Comparison of ENCODE assay signal across 5 cellular contexts in the genomic region with DNA sequence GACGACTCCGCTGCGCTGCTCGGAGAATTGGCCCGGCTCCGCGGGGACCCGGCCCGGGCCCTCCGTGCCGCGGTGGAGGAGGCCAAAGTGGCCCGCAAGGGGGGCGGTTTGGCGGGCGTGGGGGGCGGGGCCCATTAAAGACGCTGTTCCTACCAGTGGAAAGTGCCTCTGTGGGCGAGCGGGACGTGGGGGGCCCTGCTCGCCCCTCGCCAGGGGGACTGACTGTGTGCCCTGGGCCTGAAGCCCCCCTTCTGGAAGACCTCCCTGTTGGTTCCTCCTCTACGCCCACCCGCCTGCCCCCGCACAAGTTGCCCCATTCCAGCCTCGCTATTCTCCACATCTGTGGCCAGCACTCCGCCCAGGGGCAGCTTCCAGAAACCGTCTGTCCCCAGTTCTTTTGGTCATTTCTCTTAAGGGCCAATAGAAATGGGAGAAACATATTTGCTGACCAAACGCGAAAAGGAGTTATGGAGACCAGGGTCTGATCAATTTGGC. TPM values are rescaled to one million over a fixed set of nuclear protein-coding genes. Genes with fewer than 3 reads are reported as not detected.
DNase-seq lines count a peak whose midpoint lies in the region; ATAC-seq and TF ChIP-seq lines count a peak whose summit lies in the region.

No MANE protein-coding gene starts in this region.

- intact Hi-C loops in Panc1 (cut with micrococcal nuclease; ENCODE audit: unreplicated experiment), result loop anchor here (10.0 kb wide), 1 partner anchor 83 kb away; a partner anchor contains a TSS
- intact Hi-C loops in esophagus muscularis mucosa (cut with DNase I), result loop anchor here (2.0 to 5.0 kb wide), 4 partner anchors 33 to 120 kb away; a partner anchor contains a TSS

- peaks cover 42% of the 10 kb centered on the region for H3K36me3 Mint-ChIP-seq in stimulated activated effector memory CD8-positive, alpha-beta T cell treated with anti-CD3 and anti-CD28 coated beads, Interleukin-12 subunit alpha, Interleukin-12 subunit beta, amount 100 ng/mL, for 72 hours

- no peak for TF ChIP-seq CTCF in Panc1 (IDR thresholded peaks at IDR 0.05)
- no peak for TF ChIP-seq CTCF in esophagus muscularis mucosa (IDR thresholded peaks at IDR 0.05)

- no peaks in the 10 kb centered on the region for H3K9me3 Mint-ChIP-seq in stimulated activated effector memory CD8-positive, alpha-beta T cell treated with anti-CD3 and anti-CD28 coated beads, Interleukin-12 subunit alpha, Interleukin-12 subunit beta, amount 100 ng/mL, for 72 hours

- no peaks in the 10 kb centered on the region for H3K27me3 ChIP-seq in Panc1 (ENCODE audit: control insufficient read depth, insufficient read depth, low read length)
- H3K27me3 ChIP-seq in esophagus muscularis mucosa, result peaks cover 0 to 90% (median 37%) of the 10 kb centered on the region in 4 donors

- H3K27ac ChIP-seq in Panc1 (ENCODE audit: low read length) (0 out of 2 replicates have a peak overlapping the region, but pooled peaks have one; percentile 39), esophagus muscularis mucosa (replicated peaks in 1 of 4) (peak overlapping the region in 2 of 4 donors; percentile 64 to 75)

- no TSS peak for BruUV-seq in Panc1 (replicated peaks; lab: Mats Ljungman, UMichigan)

- WGBS in esophagus muscularis mucosa, result 61% methylated on average over 9 of the region's 31 CpGs

- H3K27ac Mint-ChIP-seq in stimulated activated effector memory CD8-positive, alpha-beta T cell treated with anti-CD3 and anti-CD28 coated beads, Interleukin-12 subunit alpha, Interleukin-12 subunit beta, amount 100 ng/mL, for 72 hours, result no peak overlapping the region

- H3K4me1 ChIP-seq in Panc1 (ENCODE audit: control insufficient read depth, insufficient read depth, low read length) (peaks cover 12% of the 10 kb centered on the region), esophagus muscularis mucosa (peaks cover 57 to 71% (median 67%) of the 10 kb centered on the region in 4 donors)

- peaks cover 43% of the 10 kb centered on the region for H3K4me1 Mint-ChIP-seq in stimulated activated effector memory CD8-positive, alpha-beta T cell treated with anti-CD3 and anti-CD28 coated beads, Interleukin-12 subunit alpha, Interleukin-12 subunit beta, amount 100 ng/mL, for 72 hours

- peak overlapping the region; percentile 37 to 64 for H3K4me3 ChIP-seq in Panc1 (ENCODE audit: low read depth in 2 of 2, low read length in 2 of 2)
- H3K4me3 ChIP-seq in esophagus muscularis mucosa, result peak overlapping the region; percentile 41 to 62 (median 46)

- in situ Hi-C loops in Panc1 (cut with HindIII; ENCODE audit: low pct_unique_long_range_greater_than_20kb, low sequenced_read_pairs), result no loop called here

- peak overlapping the region; percentile 90 for H3K4me3 Mint-ChIP-seq in stimulated activated effector memory CD8-positive, alpha-beta T cell treated with anti-CD3 and anti-CD28 coated beads, Interleukin-12 subunit alpha, Interleukin-12 subunit beta, amount 100 ng/mL, for 72 hours

- H3K9me3 ChIP-seq in Panc1 (ENCODE audit: control insufficient read depth, insufficient read depth, low read depth, low read length) (no peaks in the 10 kb centered on the region), esophagus muscularis mucosa (no peaks in the 10 kb centered on the region)

- no peak for TF ChIP-seq POLR2A in esophagus muscularis mucosa (IDR thresholded peaks at IDR 0.05; ENCODE audit: low read depth)

- no peak for ATAC-seq in Panc1
- ATAC-seq in stimulated activated effector memory CD8-positive, alpha-beta T cell treated with anti-CD3 and anti-CD28 coated beads, Interleukin-12 subunit alpha, Interleukin-12 subunit beta, amount 100 ng/mL, for 72 hours, result no peak

- no peak for DNase-seq in Panc1 (ENCODE audit: low read depth, low spot score)
- DNase-seq in esophagus muscularis mucosa (ENCODE audit: extremely low spot score), result no peak
- no peak for DNase-seq in stimulated activated effector memory CD8-positive, alpha-beta T cell treated with anti-CD3 and anti-CD28 coated beads, Interleukin-12 subunit alpha, Interleukin-12 subunit beta, amount 100 ng/mL, for 72 hours (ENCODE audit: low spot score in 2 of 2)
- no peak for DNase-seq in NCI-H345 (lab: John Stamatoyannopoulos, UW)
- DNase-seq in NCI-H146 treated with DMSO at 0.1 percent for 48 hours (lab: John Stamatoyannopoulos, UW; ENCODE audit: unreplicated experiment), result no peak

- POLR2A ChIA-PET in Panc1 (lab: Charles Lee), result interaction anchor here (0.7 kb wide), 1 partner anchor 8 kb away, joined by 4 read pairs; no protein-coding TSS in a partner anchor

- TF ChIP-seq EP300 in esophagus muscularis mucosa (IDR thresholded peaks at IDR 0.05), result no peak

- H3K36me3 ChIP-seq in Panc1 (ENCODE audit: control insufficient read depth, insufficient read depth, low read length), result no peaks in the 10 kb centered on the region
- no peaks in the 10 kb centered on the region for H3K36me3 ChIP-seq in esophagus muscularis mucosa

- CTCF ChIA-PET in Panc1 (lab: Charles Lee), result interaction anchor here (0.7 to 1.9 kb wide), 4 partner anchors 82 to 123 kb away, joined by 3 to 13 read pairs (median 7); a partner anchor contains a TSS

RNA-seq across cellular contexts. Expression of a gene that starts 1.9 kb away (rescaled TPM):
- 4.4 TPM for total RNA-seq in Panc1 (2021; ENCODE audit: unreplicated experiment)
- 11.0 TPM for polyA plus RNA-seq in Panc1 (2012; ENCODE audit: insufficient read length)
- 1 to 10 TPM in 2 of 4 donors, under 1 TPM in 1, not detected in 1; 0.50 to 1.9 (median 1.3) TPM for total RNA-seq in esophagus muscularis mucosa

RNA-seq across cellular contexts. Expression of a gene that starts 2.2 kb away (rescaled TPM):
- total RNA-seq in Panc1 (2021; ENCODE audit: unreplicated experiment), result 8.5 TPM
- 11.3 TPM for polyA plus RNA-seq in Panc1 (2012; ENCODE audit: insufficient read length)
- 1 to 10 TPM; 1.2 to 6.1 (median 3.5) TPM for total RNA-seq in esophagus muscularis mucosa

RNA-seq across cellular contexts. Expression of a gene that starts 7.4 kb away (rescaled TPM):
- 14.3 TPM for total RNA-seq in Panc1 (2021; ENCODE audit: unreplicated experiment)
- 21.4 TPM for polyA plus RNA-seq in Panc1 (2012; ENCODE audit: insufficient read length)
- 10 to 100 TPM in 1 of 4 donors, 1 to 10 TPM in 3; 5.0 to 12.8 (median 8.1) TPM for total RNA-seq in esophagus muscularis mucosa

RNA-seq across cellular contexts. Expression of a gene that starts 8.8 kb away (rescaled TPM):
- total RNA-seq in Panc1 (2021; ENCODE audit: unreplicated experiment) (not detected), esophagus muscularis mucosa (not detected)
- not detected for polyA plus RNA-seq in Panc1 (2012; ENCODE audit: insufficient read length)

RNA-seq across cellular contexts. Expression of a gene that starts 12.0 kb away (rescaled TPM):
- total RNA-seq in Panc1 (2021; ENCODE audit: unreplicated experiment) (not detected), esophagus muscularis mucosa (not detected)
- not detected for polyA plus RNA-seq in Panc1 (2012; ENCODE audit: insufficient read length)
